Comparison of ENCODE assay signal across 8 cellular contexts in the genomic region with DNA sequence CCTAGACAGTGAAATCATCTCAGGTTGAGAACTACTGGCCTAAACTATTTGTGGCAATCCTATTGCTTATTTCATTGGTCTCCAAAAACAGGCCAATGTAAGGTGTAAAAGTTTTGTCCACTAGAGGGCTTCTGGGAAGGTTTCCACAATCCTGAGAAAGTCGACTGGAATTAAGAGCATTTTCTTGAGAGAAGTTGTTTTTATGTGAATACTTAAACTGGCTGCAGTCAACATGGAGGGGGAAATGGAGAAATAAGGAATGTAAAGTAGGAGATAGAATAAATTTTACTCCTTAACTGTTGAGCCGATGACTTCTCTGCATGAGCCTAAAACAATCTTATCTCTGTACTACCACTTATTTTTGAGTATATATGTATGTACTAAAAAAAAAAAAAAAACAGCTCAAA. TPM values are rescaled to one million over a fixed set of nuclear protein-coding genes. Genes with fewer than 3 reads are reported as not detected.
DNase-seq lines count a peak whose midpoint lies in the region; ATAC-seq, FAIRE-seq and TF ChIP-seq lines count a peak whose summit lies in the region.

No MANE protein-coding gene starts in this region.

- H3K27ac ChIP-seq in pancreas, result no peak overlapping the region

- DNase-seq in AG08396 (ENCODE audit: low spot score) (peak; percentile 50), GM10248 (ENCODE audit: extremely low spot score) (peak; percentile 21), SKM-1 (lab: John Stamatoyannopoulos, UW; ENCODE audit: unreplicated experiment) (peak; percentile 48), fibroblast of peridontal ligament (ENCODE audit: extremely low read depth) (peak; percentile 90), pancreas (peak in 1 of 6 donors; percentile 20), NCI-H146 (lab: John Stamatoyannopoulos, UW) (no peak)

- no peaks in the 10 kb centered on the region for H3K9me3 ChIP-seq in pancreas

- intact Hi-C loops in pancreas (cut with DNase I), result no loop called here

- peak; percentile 46 for TF ChIP-seq CTCF in GM10248 (IDR thresholded peaks at IDR 0.05; ENCODE audit: control extremely low read depth, extremely low read depth, low read depth, missing control alignments)
- peak; percentile 34 to 65 (median 60) for TF ChIP-seq CTCF in pancreas (IDR thresholded peaks at IDR 0.05)

- 15 to 19% methylated on average over 2 of the region's 2 CpGs for WGBS in pancreas, 2 donors

- ATAC-seq in HG03103 (IDR thresholded peaks at IDR 0.05; ENCODE audit: low read depth, unreplicated experiment) (peak; percentile 48), pancreas (peak in 3 of 4 donors; percentile 73 to 78 (median 76)), HG03175 (IDR thresholded peaks at IDR 0.05; ENCODE audit: unreplicated experiment) (no peak)

- FAIRE-seq in pancreas (lab: Jason Lieb, UNC), result peak; percentile 80

- H3K4me3 ChIP-seq in pancreas, result no peak overlapping the region

- H3K4me1 ChIP-seq in pancreas, result no peaks in the 10 kb centered on the region

- no peaks in the 10 kb centered on the region for H3K27me3 ChIP-seq in pancreas

- H3K36me3 ChIP-seq in pancreas, result no peaks in the 10 kb centered on the region

- CTCF ChIA-PET in GM10248 (lab: Yijun Ruan, JAX), result interaction anchor here (1.2 to 1.4 kb wide), 3 partner anchors 9 to 55 kb away, joined by 3 to 5 read pairs (median 3); partner anchors contain the start of gene METAP1

- POLR2A ChIA-PET in GM10248 (lab: Yijun Ruan, JAX), result interaction anchor here (0.6 kb wide), 1 partner anchor 185 kb away, joined by 3 read pairs; no protein-coding TSS in a partner anchor

RNA-seq across cellular contexts. Expression of gene EIF4E, which starts 11.0 kb away (rescaled TPM):
- 10 to 100 TPM; 14.8 to 31.8 (median 23.6) TPM for total RNA-seq in pancreas
- polyA plus RNA-seq in pancreas, result 10 to 100 TPM in 1 of 2 donors, 1 to 10 TPM in 1; 6.3 to 22.0 TPM

RNA-seq across cellular contexts. Expression of gene METAP1, which starts 55.6 kb away (rescaled TPM):
- total RNA-seq in pancreas, result 10 to 100 TPM; 13.7 to 20.8 (median 16.5) TPM
- 10 to 100 TPM; 11.4 to 18.7 TPM for polyA plus RNA-seq in pancreas
